16 cellular contexts compared by ENCODE assay signal in genomic region chr2:58853420-58853819, GRCh38.
DNase-seq lines count a peak whose midpoint lies in the region; ATAC-seq and TF ChIP-seq lines count a peak whose summit lies in the region.
"Had no signal": no experiment of that assay in that cellular context is flagged by ENCODE, and none has a peak within 500 bp of the region (broad histone marks: within the 10 kb centered on the region; RNA-seq: fewer than 3 reads in every experiment).

No MANE protein-coding gene starts in this region.

- H3K36me3 ChIP-seq in endodermal cell (ENCODE audit: control insufficient read depth, insufficient read depth, low read length), result no peaks in the 10 kb centered on the region

- H3K4me3 ChIP-seq in endodermal cell (ENCODE audit: low read length), result no peak overlapping the region
- H3K4me3 ChIP-seq: A549, GM23248 had no signal

- no peak overlapping the region for H3K27ac Mint-ChIP-seq in endodermal cell
- H3K27ac Mint-ChIP-seq: CD4-positive, alpha-beta T cell had no signal

- no peak overlapping the region for H3K4me3 Mint-ChIP-seq in endodermal cell
- H3K4me3 Mint-ChIP-seq: CD4-positive, alpha-beta T cell had no signal

- no peak for TF ChIP-seq CTCF in endodermal cell (conservative IDR thresholded peaks at IDR 0.05)

- peaks cover 4% of the 10 kb centered on the region for H3K9me3 ChIP-seq in endodermal cell (ENCODE audit: control insufficient read depth, low read length)

- H3K27me3 ChIP-seq in endodermal cell (ENCODE audit: control insufficient read depth, insufficient read depth, low read length, poor library complexity, severe bottlenecking), result no peaks in the 10 kb centered on the region

- H3K9ac ChIP-seq in endodermal cell (ENCODE audit: extremely low read depth, low read length, poor library complexity, severe bottlenecking), result no peak overlapping the region
- H3K9ac ChIP-seq: GM23248 had no signal

- peaks cover 13% of the 10 kb centered on the region for H3K4me1 Mint-ChIP-seq in endodermal cell

- H3K4me1 ChIP-seq in endodermal cell (ENCODE audit: control insufficient read depth, insufficient read depth, low read length), result peaks cover 6% of the 10 kb centered on the region
- H3K4me1 ChIP-seq: A549 had no signal

- H3K36me3 Mint-ChIP-seq in endodermal cell (ENCODE audit: low read depth), result peaks cover 3% of the 10 kb centered on the region

- no peak overlapping the region for H3K27ac ChIP-seq in endodermal cell (ENCODE audit: low read depth, low read length)
- H3K27ac ChIP-seq: A549, GM23248 had no signal

- H3K9me3 Mint-ChIP-seq in endodermal cell, result peaks cover 4% of the 10 kb centered on the region
- H3K9me3 Mint-ChIP-seq: CD4-positive, alpha-beta T cell had no signal

- 75% methylated on average over 1 of the region's 2 CpGs; no CpG with 5 or more reads in 1 of the 2 experiments for WGBS in endodermal cell (ENCODE audit: insufficient coverage in 1 of 2, insufficient read length in 1 of 2), 2 experiments

- no peak for ATAC-seq in GM19467 (IDR thresholded peaks at IDR 0.05; ENCODE audit: unreplicated experiment)
- ATAC-seq: A549, Right ventricle myocardium inferior had no signal

- no peaks in the 10 kb centered on the region for H3K27me3 Mint-ChIP-seq in endodermal cell (ENCODE audit: insufficient read depth)
- H3K27me3 Mint-ChIP-seq: CD4-positive, alpha-beta T cell had no signal

- DNase-seq in NCI-H82 (lab: John Stamatoyannopoulos, UW), result peak; percentile 8
- DNase-seq in NCI-H82 treated with DMSO at 0.1 percent for 48 hours (lab: John Stamatoyannopoulos, UW; ENCODE audit: unreplicated experiment), result no peak
- DNase-seq in NCI-H2171 treated with DMSO at 0.1 percent for 48 hours (lab: John Stamatoyannopoulos, UW), result peak; percentile 43
- peak; percentile 53 for DNase-seq in endodermal cell
- no peak for DNase-seq in hippocampal formation (lab: John Stamatoyannopoulos, UW)
- no peak for DNase-seq in NCI-H2196 treated with DMSO at 0.1 percent for 48 hours (lab: John Stamatoyannopoulos, UW; ENCODE audit: unreplicated experiment)
- DNase-seq: Calu3; CD4-positive, alpha-beta T cell; GM23248; MM.1S; NCI-H1092 treated with DMSO at 0.1 percent for 48 hours; NCI-H2107; SW 1271 had no signal

Comparison
In these comparisons a context has a peak if more than half of its experiments do, and no peak if none do; other contexts are left out.
1. DNase-seq: peak in NCI-H82 (single experiment), NCI-H2171 treated with DMSO at 0.1 percent for 48 hours (single experiment) and endodermal cell (single experiment); none in NCI-H82 treated with DMSO at 0.1 percent for 48 hours (single experiment), hippocampal formation (0 of 2) and NCI-H2196 treated with DMSO at 0.1 percent for 48 hours (single experiment).